In genomic region chr1:24725209-24725651, GRCh38 we compare ENCODE assay signal across 1 cellular context.
TF ChIP-seq lines count a peak whose summit lies in the region.

No MANE protein-coding gene starts in this region.

TF ChIP-seq in HepG2, 621 proteins besides CTCF, POLR2A, EP300 and RAD21 (continued from another document and continues in another):
- TF ChIP-seq ZNF460 (CRISPR knock-in tag; IDR thresholded peaks at IDR 0.05; ENCODE audit: borderline replicate concordance), result no peak
- TF ChIP-seq SPEN (CRISPR knock-in tag; IDR thresholded peaks at IDR 0.05; ENCODE audit: low read depth), result peak; percentile 31; the same call in 1 of the 2 replicates
- TF ChIP-seq SNRNP70 (IDR thresholded peaks at IDR 0.05; ENCODE audit: low read depth, low read length), result no peak
- no peak for TF ChIP-seq HINFP (CRISPR knock-in tag; IDR thresholded peaks at IDR 0.05; ENCODE audit: low read depth)
- no peak for TF ChIP-seq ZNF234 (CRISPR knock-in tag; conservative IDR thresholded peaks at IDR 0.05)
- no peak for TF ChIP-seq ZSCAN31 (CRISPR knock-in tag; IDR thresholded peaks at IDR 0.05; ENCODE audit: low read depth)
- TF ChIP-seq ZGPAT (CRISPR knock-in tag; IDR thresholded peaks at IDR 0.05), result 0 out of 2 replicates have a peak, but pooled peaks have one; percentile 44
- no peak for TF ChIP-seq KMT2A (CRISPR knock-in tag; IDR thresholded peaks at IDR 0.05)
- TF ChIP-seq DDIT3 (CRISPR knock-in tag; IDR thresholded peaks at IDR 0.05), result no peak
- 0 out of 2 replicates have a peak, but pooled peaks have one; percentile 17 for TF ChIP-seq CEBPG (CRISPR knock-in tag; IDR thresholded peaks at IDR 0.05)
- TF ChIP-seq SIN3A (IDR thresholded peaks at IDR 0.05; ENCODE audit: borderline replicate concordance, low read depth, low read length), result peak; percentile 57; the same call in 1 of the 2 replicates
- no peak for TF ChIP-seq MBNL3 (CRISPR knock-in tag; conservative IDR thresholded peaks at IDR 0.05)
- TF ChIP-seq CENPBD1 (CRISPR knock-in tag; IDR thresholded peaks at IDR 0.05; ENCODE audit: borderline replicate concordance, low read depth), result no peak
- no peak for TF ChIP-seq ZNF160 (CRISPR knock-in tag; IDR thresholded peaks at IDR 0.05)
- TF ChIP-seq PITX1 (CRISPR knock-in tag; IDR thresholded peaks at IDR 0.05), result peak; percentile 61; the same call in 1 of the 2 replicates
- no peak for TF ChIP-seq MAFF (IDR thresholded peaks at IDR 0.05; ENCODE audit: low read depth, low read length)
- TF ChIP-seq MEF2D (CRISPR knock-in tag; IDR thresholded peaks at IDR 0.05), result no peak; the same call in 1 of the 2 replicates
- TF ChIP-seq TP53 (CRISPR knock-in tag; conservative IDR thresholded peaks at IDR 0.05), result no peak
- no peak; the same call in 1 of the 2 replicates for TF ChIP-seq ZNF275 (CRISPR knock-in tag; IDR thresholded peaks at IDR 0.05; ENCODE audit: borderline replicate concordance)
- TF ChIP-seq HOXA5 (CRISPR knock-in tag; IDR thresholded peaks at IDR 0.05), result 0 out of 2 replicates have a peak, but pooled peaks have one; percentile 15
- TF ChIP-seq HNF4A (CRISPR knock-in tag; IDR thresholded peaks at IDR 0.05), result peak; percentile 36
- TF ChIP-seq ZNF432 (CRISPR knock-in tag; IDR thresholded peaks at IDR 0.05; ENCODE audit: borderline replicate concordance), result no peak
- TF ChIP-seq TGIF2 (CRISPR knock-in tag; IDR thresholded peaks at IDR 0.05), result no peak
- TF ChIP-seq ZNF781 (CRISPR knock-in tag; IDR thresholded peaks at IDR 0.05; ENCODE audit: borderline replicate concordance, not compliant biosample characterization), result peak; percentile 45
- peak; percentile 97 for TF ChIP-seq ZMYM3 (CRISPR knock-in tag; IDR thresholded peaks at IDR 0.05)
- peak; percentile 98 for TF ChIP-seq ZNF629 (CRISPR knock-in tag; conservative IDR thresholded peaks at IDR 0.05)
- peak; percentile 9 for TF ChIP-seq XRCC5 (optimal IDR thresholded peaks at IDR 0.05; ENCODE audit: low read length)
- TF ChIP-seq KLF11 (CRISPR knock-in tag; IDR thresholded peaks at IDR 0.05), result 0 out of 2 replicates have a peak, but pooled peaks have one; percentile 5
- no peak for TF ChIP-seq ZNF354B (CRISPR knock-in tag; IDR thresholded peaks at IDR 0.05)
- no peak for TF ChIP-seq SOX6 (IDR thresholded peaks at IDR 0.05)
- TF ChIP-seq SOX6 (CRISPR knock-in tag; IDR thresholded peaks at IDR 0.05), result peak; percentile 42; the same call in 1 of the 2 replicates
- peak; percentile 42 for TF ChIP-seq SAP130 (CRISPR knock-in tag; IDR thresholded peaks at IDR 0.05; ENCODE audit: low read depth)
- TF ChIP-seq ZNF253 (CRISPR knock-in tag; IDR thresholded peaks at IDR 0.05; ENCODE audit: borderline replicate concordance), result no peak
- 0 out of 2 replicates have a peak, but pooled peaks have one; percentile 82 for TF ChIP-seq ZBTB46 (CRISPR knock-in tag; IDR thresholded peaks at IDR 0.05; ENCODE audit: borderline replicate concordance)
- TF ChIP-seq CBFB (CRISPR knock-in tag; IDR thresholded peaks at IDR 0.05), result peak; percentile 51; the same call in 1 of the 2 replicates
- TF ChIP-seq RCOR2 (CRISPR knock-in tag; IDR thresholded peaks at IDR 0.05), result peak; percentile 92
- TF ChIP-seq SIX4 (CRISPR knock-in tag; IDR thresholded peaks at IDR 0.05), result no peak
- TF ChIP-seq ZNF292 (CRISPR knock-in tag; IDR thresholded peaks at IDR 0.05; ENCODE audit: borderline replicate concordance, low read depth), result peak; percentile 85; the same call in 1 of the 2 replicates
- TF ChIP-seq ELF1 (CRISPR knock-in tag; IDR thresholded peaks at IDR 0.05), result peak; percentile 32; the same call in 1 of the 2 replicates
- no peak for TF ChIP-seq THRA (CRISPR knock-in tag; IDR thresholded peaks at IDR 0.05; ENCODE audit: borderline replicate concordance)
- TF ChIP-seq FOXM1 (CRISPR knock-in tag; IDR thresholded peaks at IDR 0.05), result no peak
- TF ChIP-seq RXRB (CRISPR knock-in tag; IDR thresholded peaks at IDR 0.05; ENCODE audit: borderline replicate concordance), result 0 out of 2 replicates have a peak, but pooled peaks have one; percentile 3
- TF ChIP-seq FOSL2 (CRISPR knock-in tag; IDR thresholded peaks at IDR 0.05), result peak; percentile 67
- no peak for TF ChIP-seq ZNF720 (CRISPR knock-in tag; IDR thresholded peaks at IDR 0.05)
- TF ChIP-seq ADNP (CRISPR knock-in tag; IDR thresholded peaks at IDR 0.05), result peak; percentile 86
- no peak for TF ChIP-seq ZNF646 (CRISPR knock-in tag; IDR thresholded peaks at IDR 0.05)
- TF ChIP-seq KDM6A (CRISPR knock-in tag; IDR thresholded peaks at IDR 0.05; ENCODE audit: low read depth), result peak; percentile 42; the same call in 1 of the 2 replicates
- no peak for TF ChIP-seq CENPX (CRISPR knock-in tag; IDR thresholded peaks at IDR 0.05)
- peak; percentile 78 for TF ChIP-seq PATZ1 (CRISPR knock-in tag; IDR thresholded peaks at IDR 0.05)
- TF ChIP-seq ATF4 (CRISPR knock-in tag; IDR thresholded peaks at IDR 0.05), result no peak
- no peak for TF ChIP-seq SRF (IDR thresholded peaks at IDR 0.05; ENCODE audit: low read depth, low read length)
- 0 out of 2 replicates have a peak, but pooled peaks have one; percentile 62 for TF ChIP-seq NKX3-1 (CRISPR knock-in tag; IDR thresholded peaks at IDR 0.05)
